Comparison of ENCODE assay signal across 18 cellular contexts in the genomic region with DNA sequence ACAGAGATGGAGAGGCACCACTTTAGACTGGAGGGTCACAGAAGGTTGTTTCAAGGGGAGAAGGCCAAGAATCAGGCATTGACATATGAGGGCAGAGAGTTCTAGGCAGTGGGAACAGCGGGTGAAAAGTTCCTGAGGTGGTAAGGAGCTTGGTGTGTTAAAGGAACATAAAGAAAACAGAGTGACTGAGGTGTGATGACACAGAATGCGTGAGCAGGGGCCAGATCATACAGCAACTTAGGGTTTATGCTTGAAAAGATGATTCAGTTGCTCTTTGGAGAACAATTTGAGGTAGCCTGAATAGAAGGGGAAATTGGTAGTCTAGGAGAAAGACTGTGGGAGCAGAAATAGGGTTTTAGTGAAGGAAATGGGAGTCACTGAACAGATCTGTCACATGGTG.
DNase-seq lines count a peak whose midpoint lies in the region; ATAC-seq, FAIRE-seq and TF ChIP-seq lines count a peak whose summit lies in the region.
"Had no signal": no experiment of that assay in that cellular context is flagged by ENCODE, and none has a peak within 500 bp of the region (broad histone marks: within the 10 kb centered on the region; RNA-seq: fewer than 3 reads in every experiment).

No MANE protein-coding gene starts in this region.

- POLR2A ChIA-PET in K562 (lab: Yijun Ruan, JAX) = no interaction called here

- no TSS peak for BruUV-seq in K562 (replicated peaks; lab: Mats Ljungman, UMichigan)

- peaks cover 3% of the 10 kb centered on the region for H3K9me1 ChIP-seq in K562 (ENCODE audit: control insufficient read depth, insufficient read depth, low read length)

- in situ Hi-C loops in K562 (cut with MboI) = no loop called here

- no peak for TF ChIP-seq CTCF in HFFc6 (IDR thresholded peaks at IDR 0.05)
- no peak for TF ChIP-seq CTCF in K562 (IDR thresholded peaks at IDR 0.05 in 2 of 3, conservative IDR thresholded peaks at IDR 0.05 in 1 of 3; ENCODE audit: insufficient read depth in 2 of 3, low read depth in 1 of 3, low read length in 3 of 3)
- no peak for TF ChIP-seq CTCF in osteocyte (IDR thresholded peaks at IDR 0.05)

- no peak for ATAC-seq in K562
- ATAC-seq in HG03097 (IDR thresholded peaks at IDR 0.05; ENCODE audit: low FRiP score, unreplicated experiment) = no peak
- no peak for ATAC-seq in HG03135 (IDR thresholded peaks at IDR 0.05; ENCODE audit: unreplicated experiment)
- ATAC-seq: GM12878, HCT116 had no signal

- no peak for TF ChIP-seq EP300 in K562 (IDR thresholded peaks at IDR 0.05; ENCODE audit: low read length)

- no peaks in the 10 kb centered on the region for H3K79me2 ChIP-seq in K562 (ENCODE audit: control insufficient read depth, insufficient read depth, low read length)

- H3K36me3 ChIP-seq in K562 (ENCODE audit: control insufficient read depth, insufficient read depth, low read length) (no peaks in the 10 kb centered on the region), SJCRH30 (no peaks in the 10 kb centered on the region)
- H3K36me3 ChIP-seq: BLaER1 treated with 17β-estradiol and CSF1 and Interleukin-3, amounts not matched to agents 10 nM and 100 nM had no signal

- H3K27me3 ChIP-seq in K562 (ENCODE audit: control insufficient read depth in 2 of 2, insufficient read depth in 2 of 2, low read length in 2 of 2) = no peaks in the 10 kb centered on the region
- no peaks in the 10 kb centered on the region for H3K27me3 ChIP-seq in SJCRH30

- H3K9me3 ChIP-seq in K562 (replicated peaks; ENCODE audit: control insufficient read depth, insufficient read depth, low read depth, low read length) = no peaks in the 10 kb centered on the region; the same call in 1 of the 2 replicates
- no peaks in the 10 kb centered on the region for H3K9me3 ChIP-seq in SJCRH30 (replicated peaks)

- intact Hi-C loops in K562 (cut with micrococcal nuclease) = no loop called here

- no peak for TF ChIP-seq RAD21 in K562 (CRISPR knock-in tag; conservative IDR thresholded peaks at IDR 0.05 in 1 of 2, IDR thresholded peaks at IDR 0.05 in 1 of 2)

- peak overlapping the region; percentile 42; the same call in 1 of the 2 replicates for H3K27ac Mint-ChIP-seq in HFFc6
- peak overlapping the region; percentile 78 for H3K27ac Mint-ChIP-seq in osteocyte (ENCODE audit: unreplicated experiment)
- H3K27ac Mint-ChIP-seq: CD4-positive, CD25-positive, alpha-beta regulatory T cell had no signal

- no peak overlapping the region for H3K9ac ChIP-seq in K562 (ENCODE audit: insufficient read depth in 1 of 2, low read depth in 2 of 2, low read length in 2 of 2)
- H3K9ac ChIP-seq: BLaER1 treated with 17β-estradiol and CSF1 and Interleukin-3, amounts not matched to agents 10 nM and 100 nM had no signal

- H3K36me3 Mint-ChIP-seq in HFFc6 (ENCODE audit: low read depth) = no peaks in the 10 kb centered on the region
- peaks cover 2% of the 10 kb centered on the region for H3K36me3 Mint-ChIP-seq in osteocyte (ENCODE audit: unreplicated experiment)
- H3K36me3 Mint-ChIP-seq: CD4-positive, CD25-positive, alpha-beta regulatory T cell had no signal

- H3K4me2 ChIP-seq in K562 (ENCODE audit: insufficient read depth, low read length) = no peak overlapping the region
- H3K4me2 ChIP-seq: BLaER1 treated with 17β-estradiol and CSF1 and Interleukin-3, amounts not matched to agents 10 nM and 100 nM had no signal

- H3K27ac ChIP-seq in K562 (ENCODE audit: extremely low read depth, low read depth, low read length) = no peak overlapping the region
- H3K27ac ChIP-seq in SJCRH30 = no peak overlapping the region
- H3K27ac ChIP-seq: BLaER1 treated with 17β-estradiol and CSF1 and Interleukin-3, amounts not matched to agents 10 nM and 100 nM; HL-60 had no signal

- CTCF ChIA-PET in K562 (lab: Yijun Ruan, JAX; ENCODE audit: low intra/inter-chr PET ratio) = no interaction called here

- H3K27me3 Mint-ChIP-seq in HFFc6 (ENCODE audit: insufficient read depth) (no peaks in the 10 kb centered on the region), osteocyte (ENCODE audit: unreplicated experiment) (no peaks in the 10 kb centered on the region)
- H3K27me3 Mint-ChIP-seq: CD4-positive, CD25-positive, alpha-beta regulatory T cell had no signal

- no peaks in the 10 kb centered on the region for H3K9me3 Mint-ChIP-seq in HFFc6
- peaks cover 12% of the 10 kb centered on the region for H3K9me3 Mint-ChIP-seq in osteocyte (ENCODE audit: unreplicated experiment)
- H3K9me3 Mint-ChIP-seq: CD4-positive, CD25-positive, alpha-beta regulatory T cell had no signal

- H3K4me3 ChIP-seq in K562 (no peak overlapping the region), SJCRH30 (no peak overlapping the region)
- H3K4me3 ChIP-seq: BLaER1 treated with 17β-estradiol and CSF1 and Interleukin-3, amounts not matched to agents 10 nM and 100 nM; GM12878 had no signal

- FAIRE-seq in K562 (lab: Jason Lieb, UNC) = no peak
- FAIRE-seq: GM12878, GM18507, H54 had no signal

- H3K4me1 ChIP-seq in K562 (replicated peaks in 1 of 2; ENCODE audit: control insufficient read depth in 2 of 2, insufficient read depth in 2 of 2, low read length in 2 of 2) (peaks cover 0 to 6% of the 10 kb centered on the region in 2 experiments; a peak in 2 of 5 replicates), SJCRH30 (peaks cover 9% of the 10 kb centered on the region; the same call in 1 of the 2 replicates)
- H3K4me1 ChIP-seq: BLaER1 treated with 17β-estradiol and CSF1 and Interleukin-3, amounts not matched to agents 10 nM and 100 nM had no signal

- TF ChIP-seq POLR2A in K562 (conservative IDR thresholded peaks at IDR 0.05) = no peak

- peak overlapping the region; percentile 55; the same call in 1 of the 2 replicates for H2AFZ ChIP-seq in K562 (ENCODE audit: low read depth, low read length)

- H3K4me3 Mint-ChIP-seq in HFFc6 = no peak overlapping the region
- no peak overlapping the region for H3K4me3 Mint-ChIP-seq in osteocyte (ENCODE audit: unreplicated experiment)
- H3K4me3 Mint-ChIP-seq: CD4-positive, CD25-positive, alpha-beta regulatory T cell had no signal

- H4K20me1 ChIP-seq in K562 (replicated peaks; ENCODE audit: control insufficient read depth, insufficient read depth, low read length) = no peaks in the 10 kb centered on the region

- WGBS in K562 (ENCODE audit: insufficient coverage, low coverage, missing lambda C conversion rate) = 76% methylated on average over 2 of the region's 2 CpGs

- DNase-seq in HFFc6 (no peak), RKO (ENCODE audit: low spot score) (peak; percentile 9), K562 (ENCODE audit: extremely low read depth in 1 of 4, low spot score in 3 of 4) (no peak), osteocyte (ENCODE audit: extremely low spot score, unreplicated experiment) (no peak), SJCRH30 (no peak), AG08395 (ENCODE audit: low spot score) (no peak)
- DNase-seq: Calu3; CD4-positive, CD25-positive, alpha-beta regulatory T cell; DMS 273 treated with DMSO at 0.1 percent for 48 hours; KG1 had no signal

- H3K4me1 Mint-ChIP-seq in HFFc6 (ENCODE audit: low read depth) (peaks cover 25% of the 10 kb centered on the region), osteocyte (ENCODE audit: unreplicated experiment) (peaks cover 46% of the 10 kb centered on the region)
- H3K4me1 Mint-ChIP-seq: CD4-positive, CD25-positive, alpha-beta regulatory T cell had no signal

TF ChIP-seq in K562, 482 proteins besides CTCF, POLR2A, EP300 and RAD21 (continues in another document):
- TF ChIP-seq SIN3B (IDR thresholded peaks at IDR 0.05; ENCODE audit: low read depth) (no peak), DACH1 (IDR thresholded peaks at IDR 0.05; ENCODE audit: partially characterized antibody) (no peak), ARID2 (IDR thresholded peaks at IDR 0.05) (no peak), ETV6 (IDR thresholded peaks at IDR 0.05; ENCODE audit: borderline replicate concordance in 1 of 2, low read depth in 2 of 2, low read length in 1 of 2) (no peak), ETV6 (CRISPR knock-in tag; IDR thresholded peaks at IDR 0.05; ENCODE audit: borderline replicate concordance) (no peak), ZNF408 (CRISPR knock-in tag; IDR thresholded peaks at IDR 0.05; ENCODE audit: low read depth) (no peak), ERF (CRISPR knock-in tag; IDR thresholded peaks at IDR 0.05) (no peak), MEF2D (tag; conservative IDR thresholded peaks at IDR 0.05; ENCODE audit: low read depth) (no peak), CREBBP (IDR thresholded peaks at IDR 0.05; ENCODE audit: low read depth, low read length) (no peak)
- TF ChIP-seq, protein P1, sequence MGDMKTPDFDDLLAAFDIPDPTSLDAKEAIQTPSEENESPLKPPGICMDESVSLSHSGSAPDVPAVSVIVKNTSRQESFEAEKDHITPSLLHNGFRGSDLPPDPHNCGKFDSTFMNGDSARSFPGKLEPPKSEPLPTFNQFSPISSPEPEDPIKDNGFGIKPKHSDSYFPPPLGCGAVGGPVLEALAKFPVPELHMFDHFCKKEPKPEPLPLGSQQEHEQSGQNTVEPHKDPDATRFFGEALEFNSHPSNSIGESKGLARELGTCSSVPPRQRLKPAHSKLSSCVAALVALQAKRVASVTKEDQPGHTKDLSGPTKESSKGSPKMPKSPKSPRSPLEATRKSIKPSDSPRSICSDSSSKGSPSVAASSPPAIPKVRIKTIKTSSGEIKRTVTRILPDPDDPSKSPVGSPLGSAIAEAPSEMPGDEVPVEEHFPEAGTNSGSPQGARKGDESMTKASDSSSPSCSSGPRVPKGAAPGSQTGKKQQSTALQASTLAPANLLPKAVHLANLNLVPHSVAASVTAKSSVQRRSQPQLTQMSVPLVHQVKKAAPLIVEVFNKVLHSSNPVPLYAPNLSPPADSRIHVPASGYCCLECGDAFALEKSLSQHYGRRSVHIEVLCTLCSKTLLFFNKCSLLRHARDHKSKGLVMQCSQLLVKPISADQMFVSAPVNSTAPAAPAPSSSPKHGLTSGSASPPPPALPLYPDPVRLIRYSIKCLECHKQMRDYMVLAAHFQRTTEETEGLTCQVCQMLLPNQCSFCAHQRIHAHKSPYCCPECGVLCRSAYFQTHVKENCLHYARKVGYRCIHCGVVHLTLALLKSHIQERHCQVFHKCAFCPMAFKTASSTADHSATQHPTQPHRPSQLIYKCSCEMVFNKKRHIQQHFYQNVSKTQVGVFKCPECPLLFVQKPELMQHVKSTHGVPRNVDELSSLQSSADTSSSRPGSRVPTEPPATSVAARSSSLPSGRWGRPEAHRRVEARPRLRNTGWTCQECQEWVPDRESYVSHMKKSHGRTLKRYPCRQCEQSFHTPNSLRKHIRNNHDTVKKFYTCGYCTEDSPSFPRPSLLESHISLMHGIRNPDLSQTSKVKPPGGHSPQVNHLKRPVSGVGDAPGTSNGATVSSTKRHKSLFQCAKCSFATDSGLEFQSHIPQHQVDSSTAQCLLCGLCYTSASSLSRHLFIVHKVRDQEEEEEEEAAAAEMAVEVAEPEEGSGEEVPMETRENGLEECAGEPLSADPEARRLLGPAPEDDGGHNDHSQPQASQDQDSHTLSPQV (IDR thresholded peaks at IDR 0.05) = no peak
